In genomic region chr17:49928126-49928800, GRCh38 we compare ENCODE assay signal across 35 cellular contexts. TPM values are rescaled to one million over a fixed set of nuclear protein-coding genes. Genes with fewer than 3 reads are reported as not detected.
A peak's percentile ranks its signal among the peaks of the same experiment; 100 is the strongest.
DNase-seq lines count a peak whose midpoint lies in the region; ATAC-seq and TF ChIP-seq lines count a peak whose summit lies in the region.
"Had no signal": no experiment of that assay in that cellular context is flagged by ENCODE, and none has a peak within 500 bp of the region (broad histone marks: within the 10 kb centered on the region; RNA-seq: fewer than 3 reads in every experiment).

No MANE protein-coding gene starts in this region.

- peak; percentile 17 for DNase-seq in GDM1 (lab: John Stamatoyannopoulos, UW)
- DNase-seq in RWPE2 (ENCODE audit: low spot score): no peak
- DNase-seq in myocyte (ENCODE audit: low read depth): peak; percentile 50
- DNase-seq in hippocampal formation (lab: John Stamatoyannopoulos, UW): no peak
- no peak for DNase-seq in HuH-7 (ENCODE audit: low spot score)
- no peak for DNase-seq in HT-29 (ENCODE audit: low spot score)
- no peak for DNase-seq in medulla oblongata (ENCODE audit: extremely low spot score)
- DNase-seq: activated CD4-positive, alpha-beta T cell treated with anti-CD3 and anti-CD28 coated beads, Interleukin-2, amount 10 ng/mL, durations not matched to agents 7 days and 5 days; activated effector memory CD4-positive, alpha-beta T cell treated with Interleukin-2 at 50 U/mL for 16 hours; activated T-cell treated with anti-CD3 and anti-CD28 coated beads, Interleukin-2, amount 50 U/mL, for 1 hour; amygdala; COR-L47; esophagus squamous epithelium; gastrocnemius medialis; hypothalamus; left cardiac atrium; NCI-H1417; NCI-H2029; NCI-H526; retina; SIG-M5; small intestine; stimulated activated CD8-positive, alpha-beta memory T cell treated with anti-CD3 and anti-CD28 coated beads, Interleukin-4, amount 100 ng/mL, for 48 hours; T-helper 9 cell had no signal

- ATAC-seq in RWPE2 (ENCODE audit: low read depth): no peak
- ATAC-seq: activated naive CD4-positive, alpha-beta T cell treated with anti-CD3 and anti-CD28 coated beads, Interleukin-2, amount 50 U/mL, for 72 hours; gastrocnemius medialis; GM23338; left cardiac atrium; WTC11 had no signal

- no peak for TF ChIP-seq CTCF in RWPE2 (IDR thresholded peaks at IDR 0.05; ENCODE audit: poor library complexity, severe bottlenecking)

- no peak overlapping the region for H2AFZ ChIP-seq in ACC112 (ENCODE audit: low read length, unreplicated experiment)
- H2AFZ ChIP-seq: GM23338, parathyroid adenoma had no signal

- no peak overlapping the region for H3K4me3 ChIP-seq in ACC112 (ENCODE audit: low read depth, low read length)
- H3K4me3 ChIP-seq in RWPE2 (ENCODE audit: severe bottlenecking): no peak overlapping the region
- H3K4me3 ChIP-seq: esophagus squamous epithelium, gastrocnemius medialis, GM23338, vagina had no signal

- H3K27me3 ChIP-seq in ACC112 (ENCODE audit: insufficient read depth, low read length) (no peaks in the 10 kb centered on the region), RWPE2 (ENCODE audit: insufficient read depth, poor library complexity, severe bottlenecking) (no peaks in the 10 kb centered on the region)
- H3K27me3 ChIP-seq: vagina had no signal

- H3K79me2 ChIP-seq in ACC112 (ENCODE audit: control insufficient read depth, insufficient read depth, low read length, unreplicated experiment): no peaks in the 10 kb centered on the region
- H3K79me2 ChIP-seq: parathyroid adenoma had no signal

- peaks cover 34% of the 10 kb centered on the region for H3K4me1 ChIP-seq in ACC112 (ENCODE audit: control insufficient read depth, insufficient read depth, low read length, unreplicated experiment)
- H3K4me1 ChIP-seq in RWPE2 (ENCODE audit: insufficient read depth, poor library complexity, severe bottlenecking): peaks cover 11% of the 10 kb centered on the region
- H3K4me1 ChIP-seq: esophagus squamous epithelium, gastrocnemius medialis, parathyroid adenoma had no signal

- H3K9me3 ChIP-seq in RWPE2 (ENCODE audit: severe bottlenecking): no peaks in the 10 kb centered on the region
- H3K9me3 ChIP-seq: esophagus squamous epithelium, gastrocnemius medialis, vagina had no signal

- no peaks in the 10 kb centered on the region for H3K36me3 ChIP-seq in ACC112 (ENCODE audit: insufficient read depth, low read length)
- H3K36me3 ChIP-seq in RWPE2 (ENCODE audit: low read depth): no peaks in the 10 kb centered on the region
- H3K36me3 ChIP-seq: esophagus squamous epithelium, gastrocnemius medialis, vagina had no signal

- peak overlapping the region; percentile 27; the same call in 1 of the 2 replicates for H3K27ac ChIP-seq in ACC112 (ENCODE audit: low read depth, low read length)
- peak overlapping the region; percentile 33 for H3K27ac ChIP-seq in RWPE2 (ENCODE audit: poor library complexity, severe bottlenecking)
- H3K27ac ChIP-seq: C4-2B, esophagus squamous epithelium, gastrocnemius medialis, KMS-11, parathyroid adenoma, vagina had no signal

RNA-seq across cellular contexts. Expression of gene DLX4, which starts 40.7 kb away (rescaled TPM):
- not detected in 2 replicates for total RNA-seq in myocyte
- 0.33 TPM for polyA plus RNA-seq in myocyte (2012)
- total RNA-seq in HT-29 (2014; rRNA removed; shearing (Covaris generic)): 0.51 and 1.1 TPM in 2 replicates
- total RNA-seq: gastrocnemius medialis, lung microvascular endothelial cell, mucosa of gallbladder had no signal
- polyA plus RNA-seq: neural cell had no signal

Comparison
In these comparisons a context has a peak if more than half of its experiments do, and no peak if none do; other contexts are left out.
1. DNase-seq: peak in GDM1 (single experiment) and myocyte (single experiment); none in RWPE2 (single experiment), hippocampal formation (0 of 2), HuH-7 (single experiment), HT-29 (single experiment) and medulla oblongata (single experiment).